2 cellular contexts compared by ENCODE assay signal in genomic region chr6:89702349-89702748, GRCh38.
TF ChIP-seq lines count a peak whose summit lies in the region.

No MANE protein-coding gene starts in this region.

TF ChIP-seq in GM23338, 12 proteins besides CTCF, POLR2A, EP300 and RAD21:
- TF ChIP-seq ETS1 (IDR thresholded peaks at IDR 0.05): no peak
- TF ChIP-seq EZH2 (IDR thresholded peaks at IDR 0.05; ENCODE audit: low read depth, unreplicated experiment): no peak
- TF ChIP-seq ZNF462 (CRISPR knock-in tag; IDR thresholded peaks at IDR 0.05): no peak
- TF ChIP-seq POLR2AphosphoS5 (IDR thresholded peaks at IDR 0.05; ENCODE audit: low read depth): no peak
- TF ChIP-seq NANOG (IDR thresholded peaks at IDR 0.05; ENCODE audit: borderline replicate concordance): no peak
- no peak for TF ChIP-seq REST (IDR thresholded peaks at IDR 0.05; ENCODE audit: unreplicated experiment)
- no peak for TF ChIP-seq ZNF331 (CRISPR knock-in tag; IDR thresholded peaks at IDR 0.05; ENCODE audit: low read depth)
- TF ChIP-seq CREB1 (CRISPR knock-in tag; IDR thresholded peaks at IDR 0.05; ENCODE audit: low read depth): no peak
- TF ChIP-seq JUNB (IDR thresholded peaks at IDR 0.05; ENCODE audit: unreplicated experiment): no peak
- no peak for TF ChIP-seq EZH2phosphoT487 (IDR thresholded peaks at IDR 0.05; ENCODE audit: unreplicated experiment)
- no peak for TF ChIP-seq STAT1 (IDR thresholded peaks at IDR 0.05; ENCODE audit: unreplicated experiment)
- no peak for TF ChIP-seq ZNF114 (CRISPR knock-in tag; IDR thresholded peaks at IDR 0.05)
TF ChIP-seq in GM23338: peak in this region for 0.

TF ChIP-seq in H1, 55 proteins besides CTCF, POLR2A, EP300 and RAD21:
- peak; percentile 75; the same call in 1 of the 2 replicates for TF ChIP-seq MAFK (IDR thresholded peaks at IDR 0.05; ENCODE audit: low read depth, low read length)
- TF ChIP-seq KDM1A (IDR thresholded peaks at IDR 0.05; ENCODE audit: borderline replicate concordance, low read length): no peak
